Comparison of ENCODE assay signal across 19 cellular contexts in genomic region chr3:43379343-43379742, GRCh38.
DNase-seq lines count a peak whose midpoint lies in the region; ATAC-seq and TF ChIP-seq lines count a peak whose summit lies in the region.
"Had no signal": no experiment of that assay in that cellular context is flagged by ENCODE, and none has a peak within 500 bp of the region (broad histone marks: within the 10 kb centered on the region; RNA-seq: fewer than 3 reads in every experiment).

No MANE protein-coding gene starts in this region.

- ATAC-seq in central memory CD8-positive, alpha-beta T cell (replicated peaks; ENCODE audit: extremely low read depth, poor library complexity, severe bottlenecking), result no peak
- ATAC-seq: K562, psoas muscle had no signal

- no peaks in the 10 kb centered on the region for H3K27me3 Mint-ChIP-seq in central memory CD8-positive, alpha-beta T cell
- H3K27me3 Mint-ChIP-seq: activated CD4-positive, alpha-beta T cell treated with anti-CD3 and anti-CD28 coated beads, Interleukin-2, amount 10 ng/mL, durations not matched to agents 7 days and 5 days; brain had no signal

- WGBS in hepatocyte (ENCODE audit: low lambda C conversion rate, missing lambda C conversion rate), result 51% methylated on average over 3 of the region's 3 CpGs

- no peak overlapping the region for H3K9ac ChIP-seq in colonic mucosa (ENCODE audit: low read depth in 2 of 2, low read length in 2 of 2)

- no peak overlapping the region for H3K4me2 ChIP-seq in hepatocyte

- H3K4me3 Mint-ChIP-seq in central memory CD8-positive, alpha-beta T cell, result no peak overlapping the region
- H3K4me3 Mint-ChIP-seq: activated CD4-positive, alpha-beta T cell treated with anti-CD3 and anti-CD28 coated beads, Interleukin-2, amount 10 ng/mL, durations not matched to agents 7 days and 5 days; activated T-helper 1 cell treated with anti-CD3 and anti-CD28 coated beads, Interleukin-12 subunit alpha, Interleukin-12 subunit beta, Interleukin-2, Interleukin-4 antibody, amounts not matched to agents 30 ng/mL and 10 ng/mL and 1 ng/mL, durations not matched to agents 14 hours and 24 hours and 36 hours; brain; CD4-positive, CD25-positive, alpha-beta regulatory T cell; mesothelial cell of epicardium had no signal

- peak; percentile 65 for DNase-seq in GM03348 (ENCODE audit: low spot score)
- DNase-seq in central memory CD8-positive, alpha-beta T cell (ENCODE audit: low spot score in 2 of 2), result no peak
- DNase-seq in hepatic stellate cell (ENCODE audit: low spot score), result peak; percentile 52
- DNase-seq in smooth muscle cell of the brain vasculature (ENCODE audit: low read depth, low spot score), result peak; percentile 66
- no peak for DNase-seq in NCI-H1092 (lab: John Stamatoyannopoulos, UW)
- DNase-seq in hepatocyte (ENCODE audit: low spot score), result no peak
- DNase-seq in GM19238 (ENCODE audit: insufficient read length, low spot score), result no peak
- no peak for DNase-seq in colonic mucosa
- DNase-seq: activated CD4-positive, alpha-beta T cell treated with anti-CD3 and anti-CD28 coated beads, Interleukin-2, amount 10 ng/mL, durations not matched to agents 7 days and 5 days; CD4-positive, CD25-positive, alpha-beta regulatory T cell; NCI-H146; NCI-H69; psoas muscle; stimulated activated CD4-positive, alpha-beta T cell treated with anti-CD3 and anti-CD28 coated beads, Interleukin-2, amount 100 ng/mL, for 48 hours had no signal

- no peak overlapping the region for H2AFZ ChIP-seq in hepatocyte

- H3K79me2 ChIP-seq in hepatocyte, result no peaks in the 10 kb centered on the region

- intact Hi-C loops in colonic mucosa (cut with DNase I), result loop anchor here (5.0 kb wide), 1 partner anchor 217 kb away; no protein-coding TSS in a partner anchor

- H3K9me3 ChIP-seq in hepatocyte (ENCODE audit: low read depth) (no peaks in the 10 kb centered on the region), colonic mucosa (no peaks in the 10 kb centered on the region)
- H3K9me3 ChIP-seq: psoas muscle had no signal

- H3K4me1 Mint-ChIP-seq in central memory CD8-positive, alpha-beta T cell, result peaks cover 35% of the 10 kb centered on the region
- H3K4me1 Mint-ChIP-seq: mesothelial cell of epicardium had no signal

- H3K4me1 ChIP-seq in hepatocyte (ENCODE audit: insufficient read depth) (no peaks in the 10 kb centered on the region), colonic mucosa (no peaks in the 10 kb centered on the region)
- H3K4me1 ChIP-seq: psoas muscle had no signal

- H3K27ac Mint-ChIP-seq in central memory CD8-positive, alpha-beta T cell (ENCODE audit: low read depth), result peak overlapping the region; percentile 30
- H3K27ac Mint-ChIP-seq: activated CD4-positive, alpha-beta T cell treated with anti-CD3 and anti-CD28 coated beads, Interleukin-2, amount 10 ng/mL, durations not matched to agents 7 days and 5 days; activated T-helper 1 cell treated with anti-CD3 and anti-CD28 coated beads, Interleukin-12 subunit alpha, Interleukin-12 subunit beta, Interleukin-2, Interleukin-4 antibody, amounts not matched to agents 30 ng/mL and 10 ng/mL and 1 ng/mL, durations not matched to agents 14 hours and 24 hours and 36 hours; brain; CD4-positive, CD25-positive, alpha-beta regulatory T cell; mesothelial cell of epicardium had no signal

- H4K20me1 ChIP-seq in hepatocyte (ENCODE audit: insufficient read depth, poor library complexity, severe bottlenecking), result no peaks in the 10 kb centered on the region

- H3K36me3 Mint-ChIP-seq in central memory CD8-positive, alpha-beta T cell (ENCODE audit: insufficient read depth), result no peaks in the 10 kb centered on the region
- H3K36me3 Mint-ChIP-seq: CD4-positive, CD25-positive, alpha-beta regulatory T cell had no signal

- peaks cover under 1% of the 10 kb centered on the region for H3K9me3 Mint-ChIP-seq in central memory CD8-positive, alpha-beta T cell

- no peaks in the 10 kb centered on the region for H3K36me3 ChIP-seq in hepatocyte (replicated peaks; ENCODE audit: insufficient read depth, low read depth)
- H3K36me3 ChIP-seq in colonic mucosa, result no peaks in the 10 kb centered on the region

- no peak overlapping the region for H3K4me3 ChIP-seq in hepatocyte
- no peak overlapping the region for H3K4me3 ChIP-seq in colonic mucosa
- H3K4me3 ChIP-seq: K562, psoas muscle had no signal

- no peak for TF ChIP-seq CTCF in hepatocyte (IDR thresholded peaks at IDR 0.05; ENCODE audit: poor library complexity)
- no peak for TF ChIP-seq CTCF in colonic mucosa (IDR thresholded peaks at IDR 0.05)

- H3K27ac ChIP-seq in hepatocyte, result no peak overlapping the region
- no peak overlapping the region for H3K27ac ChIP-seq in colonic mucosa
- H3K27ac ChIP-seq: RWPE1 had no signal

- no peaks in the 10 kb centered on the region for H3K27me3 ChIP-seq in hepatocyte
- no peaks in the 10 kb centered on the region for H3K27me3 ChIP-seq in colonic mucosa

- H3K9me2 ChIP-seq in hepatocyte (replicated peaks; ENCODE audit: insufficient read depth), result no peaks in the 10 kb centered on the region

Comparison
In these comparisons a context has a peak if more than half of its experiments do, and no peak if none do; other contexts are left out.
1. DNase-seq: peak in GM03348 (single experiment), hepatic stellate cell (single experiment) and smooth muscle cell of the brain vasculature (single experiment); none in central memory CD8-positive, alpha-beta T cell (0 of 2), NCI-H1092 (single experiment), hepatocyte (single experiment), GM19238 (single experiment) and colonic mucosa (single experiment).